Comparison of ENCODE assay signal across 28 cellular contexts in genomic region chr9:129373361-129373760, GRCh38.
"Had no signal": no experiment of that assay in that cellular context is flagged by ENCODE, and none has a peak within 500 bp of the region (broad histone marks: within the 10 kb centered on the region; RNA-seq: fewer than 3 reads in every experiment).

No MANE protein-coding gene starts in this region.

- H3K4me3 ChIP-seq: adrenal gland, body of pancreas, breast epithelium had no signal

- H3K4me1 ChIP-seq: adrenal gland, body of pancreas, breast epithelium had no signal

- H3K36me3 ChIP-seq: adrenal gland, brain microvascular endothelial cell, breast epithelium had no signal

- H3K27me3 ChIP-seq: adrenal gland, body of pancreas, brain microvascular endothelial cell, breast epithelium had no signal

- DNase-seq: activated B cell treated with CpG ODN at 0.5 μM for 24 hours; activated CD4-positive, alpha-beta memory T cell treated with anti-CD3 and anti-CD28 coated beads for 36 hours; activated CD4-positive, alpha-beta T cell treated with anti-CD3 and anti-CD28 coated beads for 4 hours; activated CD4-positive, alpha-beta T cell treated with anti-CD3 and anti-CD28 coated beads, Interleukin-2, amount 10 ng/mL, durations not matched to agents 24 days and 14 days; activated CD4-positive, alpha-beta T cell treated with anti-CD3 and anti-CD28 coated beads, Interleukin-2, amount 50 U/mL, for 1 hour; activated CD4-positive, alpha-beta T cell treated with anti-CD3 and anti-CD28 coated beads, Interleukin-2, amount 50 U/mL, for 4 hours; activated CD4-positive, CD25-positive, alpha-beta regulatory T cell treated with anti-CD3 and anti-CD28 coated beads, Interleukin-2, amount 50 U/mL, for 72 hours; activated CD8-positive, alpha-beta memory T cell treated with anti-CD3 and anti-CD28 coated beads, Interleukin-2, amount 50 U/mL, for 4 hours; activated CD8-positive, alpha-beta T cell treated with anti-CD3 and anti-CD28 coated beads for 36 hours; activated gamma-delta T cell treated with Interleukin-2 at 50 U/mL for 16 hours; activated naive CD4-positive, alpha-beta T cell; activated naive CD4-positive, alpha-beta T cell treated with anti-CD3 and anti-CD28 coated beads for 36 hours; activated naive CD4-positive, alpha-beta T cell treated with anti-CD3 and anti-CD28 coated beads, Interleukin-2, amount 50 U/mL, for 16 hours; activated naive CD8-positive, alpha-beta T cell treated with anti-CD3 and anti-CD28 coated beads for 36 hours; activated T-cell treated with anti-CD3 and anti-CD28 coated beads for 4 hours; activated T-cell treated with anti-CD3 and anti-CD28 coated beads, Interleukin-2, amount 50 U/mL, for 1 hour; activated T-cell treated with anti-CD3 and anti-CD28 coated beads, Interleukin-2, amount 50 U/mL, for 4 hours; activated T-cell treated with anti-CD3 and anti-CD28 coated beads, Interleukin-2, amount 50 U/mL, for 72 hours; adrenal gland; amniotic stem cell; body of pancreas; brain microvascular endothelial cell; central memory CD4-positive, alpha-beta T cell; T-helper 1 cell; T-helper 2 cell; T-helper 9 cell had no signal

- H3K27ac ChIP-seq: adrenal gland, body of pancreas, brain microvascular endothelial cell, breast epithelium, VCaP had no signal

- H3K9me3 ChIP-seq: body of pancreas had no signal
